Comparison of ENCODE assay signal across 8 cellular contexts in genomic region chr9:136118367-136119258, GRCh38. TPM values are rescaled to one million over a fixed set of nuclear protein-coding genes. Genes with fewer than 3 reads are reported as not detected.
DNase-seq lines count a peak whose midpoint lies in the region; ATAC-seq, FAIRE-seq and TF ChIP-seq lines count a peak whose summit lies in the region.

Gene TMEM250 (minus strand): TSS chr9:136118875. CDS start chr9:136116900, 1,975 bp downstream.

- WGBS in esophagus squamous epithelium, 2 donors = no CpG with 5 or more reads among the region's 126 CpGs

- H3K9me2 ChIP-seq in DOHH2 (replicated peaks; ENCODE audit: control insufficient read depth, low read length) (no peaks in the 10 kb centered on the region), Karpas-422 (replicated peaks; ENCODE audit: insufficient read depth, low read length) (no peaks in the 10 kb centered on the region)

- 0 out of 2 replicates have a peak, but pooled peaks cover 2% of the 10 kb centered on the region for H3F3A ChIP-seq in DOHH2 (ENCODE audit: control insufficient read depth, insufficient read depth)

- H3K36me3 ChIP-seq in DOHH2 (ENCODE audit: control insufficient read depth, low read length) = peaks cover 32% of the 10 kb centered on the region
- no peaks in the 10 kb centered on the region for H3K36me3 ChIP-seq in Karpas-422 (ENCODE audit: insufficient read depth, low read length)
- H3K36me3 ChIP-seq in esophagus squamous epithelium = peaks cover 12 to 24% (median 15%) of the 10 kb centered on the region in 3 donors

- peak; percentile 53 for ATAC-seq in GM21825 (IDR thresholded peaks at IDR 0.05; ENCODE audit: unreplicated experiment)
- ATAC-seq in activated T-cell treated with anti-CD3 and anti-CD28 coated beads, Interleukin-2, amount 50 U/mL, for 72 hours (replicated peaks in 1 of 2) = peak; percentile 89 to 91

- intact Hi-C loops in esophagus squamous epithelium (cut with DNase I) = no loop called here

- peak within 1 kb of the TSS; percentile 71 for H3K4me3 ChIP-seq in DOHH2 (ENCODE audit: low read length)
- peak within 1 kb of the TSS; percentile 72 for H3K4me3 ChIP-seq in Karpas-422 (ENCODE audit: low read length)
- peak within 1 kb of the TSS; percentile 71 to 95 (median 88) for H3K4me3 ChIP-seq in esophagus squamous epithelium

- peak in 3 of 4 donors; percentile 47 to 95 (median 66) for TF ChIP-seq POLR2A in esophagus squamous epithelium (IDR thresholded peaks at IDR 0.05)

- H3K27ac Mint-ChIP-seq in activated T-cell treated with anti-CD3 and anti-CD28 coated beads, Interleukin-2, amount 50 U/mL, for 72 hours = peak within 1 kb of the TSS; percentile 50

- H3K27ac ChIP-seq in DOHH2 (ENCODE audit: low read depth, low read length) = peak within 1 kb of the TSS; percentile 57
- peak within 1 kb of the TSS; percentile 76 for H3K27ac ChIP-seq in Karpas-422 (ENCODE audit: low read length)
- peak within 1 kb of the TSS; percentile 90 to 98 (median 94) for H3K27ac ChIP-seq in esophagus squamous epithelium

- peaks cover 0 to 4% of the 10 kb centered on the region in 2 donors for H3K36me3 Mint-ChIP-seq in activated T-cell treated with anti-CD3 and anti-CD28 coated beads, Interleukin-2, amount 50 U/mL, for 72 hours (ENCODE audit: insufficient read depth in 2 of 2)

- TF ChIP-seq CTCF in DOHH2 (IDR thresholded peaks at IDR 0.05; ENCODE audit: low read depth, low read length, poor library complexity, severe bottlenecking) (no peak), esophagus squamous epithelium (IDR thresholded peaks at IDR 0.05) (peak in 4 of 6 experiments; percentile 8 to 42 (median 36))

- peak; percentile 98 for DNase-seq in Karpas-422
- peak; percentile 95 for DNase-seq in RCC 7860 (ENCODE audit: low spot score)
- peak; percentile 98 for DNase-seq in activated T-cell treated with anti-CD3 and anti-CD28 coated beads, Interleukin-2, amount 50 U/mL, for 72 hours
- DNase-seq in esophagus squamous epithelium (lab: John Stamatoyannopoulos, UW) = peak; percentile 69
- DNase-seq in myocyte (ENCODE audit: low read depth) = peak; percentile 97
- DNase-seq in stimulated activated CD8-positive, alpha-beta memory T cell treated with anti-CD3 and anti-CD28 coated beads, Interleukin-7, amount 100 ng/mL, for 4 hours (ENCODE audit: low read depth in 2 of 2) = peak; percentile 91 to 96

- no peaks in the 10 kb centered on the region for H3K9me3 Mint-ChIP-seq in activated T-cell treated with anti-CD3 and anti-CD28 coated beads, Interleukin-2, amount 50 U/mL, for 72 hours

- no peaks in the 10 kb centered on the region for H3K27me3 Mint-ChIP-seq in activated T-cell treated with anti-CD3 and anti-CD28 coated beads, Interleukin-2, amount 50 U/mL, for 72 hours (ENCODE audit: low read depth)

- H3K79me2 ChIP-seq in DOHH2 (ENCODE audit: control insufficient read depth, low read length) (peaks cover 41% of the 10 kb centered on the region), Karpas-422 (ENCODE audit: low read length) (peaks cover 8% of the 10 kb centered on the region; the same call in 1 of the 2 replicates)

- peak within 1 kb of the TSS; percentile 88 for H3K4me2 ChIP-seq in DOHH2 (ENCODE audit: low read length)
- peak within 1 kb of the TSS; percentile 61 for H3K4me2 ChIP-seq in Karpas-422 (ENCODE audit: low read depth, low read length, poor library complexity, severe bottlenecking)

- H3K27me3 ChIP-seq in DOHH2 (ENCODE audit: control insufficient read depth, low read length) (no peaks in the 10 kb centered on the region), Karpas-422 (ENCODE audit: low read length) (no peaks in the 10 kb centered on the region), esophagus squamous epithelium (peaks cover 0 to 6% (median 0%) of the 10 kb centered on the region in 4 donors)

- H3K9ac ChIP-seq in Karpas-422 (ENCODE audit: low read length) = peak within 1 kb of the TSS; percentile 95

- H3K4me1 ChIP-seq in DOHH2 (ENCODE audit: control insufficient read depth, low read length) = peaks cover 18% of the 10 kb centered on the region
- H3K4me1 ChIP-seq in Karpas-422 (ENCODE audit: low read length) = peaks cover 17% of the 10 kb centered on the region
- H3K4me1 ChIP-seq in esophagus squamous epithelium = peaks cover 30 to 52% (median 32%) of the 10 kb centered on the region in 3 donors

- peaks cover 20% of the 10 kb centered on the region for H3K4me1 Mint-ChIP-seq in activated T-cell treated with anti-CD3 and anti-CD28 coated beads, Interleukin-2, amount 50 U/mL, for 72 hours (ENCODE audit: low read depth)

- FAIRE-seq in RCC 7860 (lab: Jason Lieb, UNC) = no peak

- peak within 1 kb of the TSS; percentile 85 to 89 for H3K4me3 Mint-ChIP-seq in activated T-cell treated with anti-CD3 and anti-CD28 coated beads, Interleukin-2, amount 50 U/mL, for 72 hours

- H4K20me1 ChIP-seq in DOHH2 (ENCODE audit: control insufficient read depth, insufficient read depth, low read depth, low read length) (no peaks in the 10 kb centered on the region), Karpas-422 (ENCODE audit: insufficient read depth, low read depth, low read length) (peaks cover 11% of the 10 kb centered on the region; the same call in 1 of the 2 replicates)

- peak within 1 kb of the TSS; percentile 43; the same call in 1 of the 2 replicates for H2AFZ ChIP-seq in Karpas-422 (ENCODE audit: low read length)

- H3K9me3 ChIP-seq in DOHH2 (ENCODE audit: control insufficient read depth, insufficient read depth, low read length) (no peaks in the 10 kb centered on the region), Karpas-422 (ENCODE audit: low read length) (no peaks in the 10 kb centered on the region), esophagus squamous epithelium (no peaks in the 10 kb centered on the region)

RNA-seq across cellular contexts. Expression of gene TMEM250, which starts in this region (rescaled TPM):
- 15.1 and 40.9 TPM in 2 replicates for total RNA-seq in Karpas-422 (2014; rRNA removed; shearing (Covaris generic); ENCODE audit: low replicate concordance)
- 10 to 100 TPM; 23.1 to 23.5 TPM for total RNA-seq in activated T-cell treated with anti-CD3 and anti-CD28 coated beads, Interleukin-2, amount 50 U/mL, for 72 hours
- total RNA-seq in esophagus squamous epithelium (10 to 100 TPM; 34.3 to 59.4 (median 43.4) TPM), myocyte (38.9 and 41.5 TPM in 2 replicates)
- polyA plus RNA-seq in myocyte (2012) = 38.7 TPM

Comparison
In these comparisons a context has a peak if more than half of its experiments do, and no peak if none do; other contexts are left out.
1. Peak in every context shown above with its lines: DNase-seq, ATAC-seq, H3K4me3 ChIP-seq and H3K27ac ChIP-seq.